ENCODE assay signal across 8 cellular contexts in genomic region chr1:153404768-153405167, GRCh38. TPM values are rescaled to one million over a fixed set of nuclear protein-coding genes. Genes with fewer than 3 reads are reported as not detected.
A peak's percentile ranks its signal among the peaks of the same experiment; 100 is the strongest.
DNase-seq lines count a peak whose midpoint lies in the region; ATAC-seq and TF ChIP-seq lines count a peak whose summit lies in the region.

No MANE protein-coding gene starts in this region.

- H3K9me3 Mint-ChIP-seq in glutamatergic neuron (ENCODE audit: unreplicated experiment) = peaks cover 15% of the 10 kb centered on the region

- H3K27me3 ChIP-seq in NT2/D1 (ENCODE audit: insufficient read depth, insufficient read length) = no peaks in the 10 kb centered on the region

- no peaks in the 10 kb centered on the region for H3K4me1 Mint-ChIP-seq in glutamatergic neuron (ENCODE audit: low read depth, unreplicated experiment)

- H3K4me3 ChIP-seq in GM12865 (ENCODE audit: low read depth, low read length) (no peak overlapping the region), NT2/D1 (ENCODE audit: insufficient read length, low read depth) (no peak overlapping the region)

- no peak overlapping the region for H3K27ac Mint-ChIP-seq in glutamatergic neuron (ENCODE audit: unreplicated experiment)

- H3K9ac ChIP-seq in NT2/D1 (ENCODE audit: insufficient read length, low read depth) = no peak overlapping the region

- H3K36me3 Mint-ChIP-seq in glutamatergic neuron (ENCODE audit: unreplicated experiment) = peaks cover 8% of the 10 kb centered on the region

- DNase-seq in GM12865 (ENCODE audit: low read depth) = peak; percentile 38
- peak; percentile 57 for DNase-seq in NT2/D1 (ENCODE audit: low read depth, low spot score)
- peak; percentile 58 for DNase-seq in activated T-cell treated with anti-CD3 and anti-CD28 coated beads, Interleukin-2, amount 50 U/mL, for 1 hour
- DNase-seq in glutamatergic neuron = peak; percentile 61
- DNase-seq in stimulated activated CD4-positive, alpha-beta T cell treated with anti-CD3 and anti-CD28 coated beads, Interleukin-15, amount 100 ng/mL, for 24 hours = peak; percentile 75
- no peak for DNase-seq in dedifferentiated amniotic fluid mesenchymal stem cell (ENCODE audit: extremely low spot score)
- no peak for DNase-seq in sciatic nerve (ENCODE audit: low spot score)

- H3K36me3 ChIP-seq in NT2/D1 (ENCODE audit: insufficient read depth, insufficient read length, low read length) = no peaks in the 10 kb centered on the region

- H3K4me1 ChIP-seq in NT2/D1 (ENCODE audit: insufficient read depth, insufficient read length) = peaks cover 9% of the 10 kb centered on the region

- TF ChIP-seq CTCF in GM12865 (IDR thresholded peaks at IDR 0.05; ENCODE audit: insufficient read depth, low read depth, low read length, missing control alignments) = peak; percentile 55
- TF ChIP-seq CTCF in glutamatergic neuron (IDR thresholded peaks at IDR 0.05; ENCODE audit: partially characterized antibody, unreplicated experiment) = peak; percentile 67

- H3K27me3 Mint-ChIP-seq in glutamatergic neuron (ENCODE audit: unreplicated experiment) = peaks cover 8% of the 10 kb centered on the region

- intact Hi-C loops in sciatic nerve (cut with DNase I) = no loop called here

- peaks cover 12% of the 10 kb centered on the region; the same call in 1 of the 2 replicates for H3K9me3 ChIP-seq in NT2/D1 (ENCODE audit: insufficient read depth, low read length)

- ATAC-seq in sciatic nerve (no peak), GM18858 (IDR thresholded peaks at IDR 0.05; ENCODE audit: unreplicated experiment) (no peak)

- no peak overlapping the region for H3K4me3 Mint-ChIP-seq in glutamatergic neuron (ENCODE audit: unreplicated experiment)

RNA-seq across cellular contexts. Expression of gene S100A7A, which starts 11.6 kb away (rescaled TPM):
- total RNA-seq in glutamatergic neuron (ENCODE audit: unreplicated experiment) (not detected), sciatic nerve (not detected)

RNA-seq across cellular contexts. Expression of gene S100A8, which starts 13.9 kb away (rescaled TPM):
- total RNA-seq in glutamatergic neuron (ENCODE audit: unreplicated experiment) (not detected), sciatic nerve (192 TPM)

RNA-seq across cellular contexts. Expression of gene S100A12, which starts 29.3 kb away (rescaled TPM):
- not detected for total RNA-seq in glutamatergic neuron (ENCODE audit: unreplicated experiment)
- total RNA-seq in sciatic nerve = 15.3 TPM

RNA-seq across cellular contexts. Expression of gene S100A9, which starts 47.1 kb away (rescaled TPM):
- total RNA-seq in glutamatergic neuron (ENCODE audit: unreplicated experiment) (not detected), sciatic nerve (225 TPM)

RNA-seq across cellular contexts. Expression of gene S100A7, which starts 55.7 kb away (rescaled TPM):
- total RNA-seq in glutamatergic neuron (ENCODE audit: unreplicated experiment) (not detected), sciatic nerve (0.85 TPM)

Comparison
In these comparisons a context has a peak if more than half of its experiments do, and no peak if none do; other contexts are left out.
1. DNase-seq: peak in GM12865 (single experiment), NT2/D1 (single experiment), activated T-cell treated with anti-CD3 and anti-CD28 coated beads, Interleukin-2, amount 50 U/mL, for 1 hour (single experiment), glutamatergic neuron (single experiment) and stimulated activated CD4-positive, alpha-beta T cell treated with anti-CD3 and anti-CD28 coated beads, Interleukin-15, amount 100 ng/mL, for 24 hours (single experiment); none in dedifferentiated amniotic fluid mesenchymal stem cell (single experiment) and sciatic nerve (single experiment).
2. RNA of gene S100A8, which starts 13.9 kb away (total RNA-seq): 192 TPM in sciatic nerve (single experiment); not detected in glutamatergic neuron (single experiment); every median in the first group is over 100 times any median in the second.
3. RNA of gene S100A12, which starts 29.3 kb away (total RNA-seq): 15.3 TPM in sciatic nerve (single experiment); not detected in glutamatergic neuron (single experiment); every median in the first group is over 10 times any median in the second.